ENCODE assay signal across 12 cellular contexts in the genomic region with DNA sequence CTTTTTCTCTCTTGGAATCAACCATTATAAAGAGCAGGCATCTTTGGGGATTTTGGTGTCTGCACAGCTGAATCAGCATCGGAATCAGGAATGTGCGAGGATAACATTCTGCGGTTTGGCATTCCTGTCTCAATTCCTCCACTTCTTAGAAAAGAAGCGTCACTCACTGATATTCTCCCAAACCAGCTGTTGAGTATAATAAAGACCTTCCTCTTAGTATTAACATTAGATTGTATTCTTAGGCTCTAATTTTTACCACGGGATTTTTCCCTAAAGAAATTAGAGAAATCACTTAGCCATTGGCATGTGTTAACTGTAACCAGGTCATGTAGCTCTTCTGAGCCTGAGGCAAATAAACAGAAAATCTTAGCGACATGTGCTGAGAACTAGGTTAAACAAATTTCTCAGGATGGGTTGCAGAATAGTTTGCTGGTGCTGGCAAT.
DNase-seq lines count a peak whose midpoint lies in the region; ATAC-seq and TF ChIP-seq lines count a peak whose summit lies in the region.
"Had no signal": no experiment of that assay in that cellular context is flagged by ENCODE, and none has a peak within 500 bp of the region (broad histone marks: within the 10 kb centered on the region; RNA-seq: fewer than 3 reads in every experiment).

No MANE protein-coding gene starts in this region.

- H3K4me1 ChIP-seq in heart left ventricle (peaks cover 0 to 12% (median 0%) of the 10 kb centered on the region in 12 donors), skeletal muscle tissue (ENCODE audit: control insufficient read depth in 3 of 3, insufficient read depth in 3 of 3, low read length in 3 of 3) (peaks cover 0 to 2% (median 0%) of the 10 kb centered on the region in 3 donors), adrenal gland (replicated peaks in 1 of 2) (no peaks in the 10 kb centered on the region)

- peak; percentile 19 for DNase-seq in G401 (ENCODE audit: low spot score)
- DNase-seq in astrocyte of the cerebellum (ENCODE audit: low read depth) = peak; percentile 33
- peak in 2 of 5 donors; percentile 43 to 45 for DNase-seq in heart left ventricle
- no peak for DNase-seq in inferior parietal cortex (ENCODE audit: extremely low spot score)
- DNase-seq in adrenal gland = no peak
- DNase-seq: activated T-cell treated with anti-CD3 and anti-CD28 coated beads, Interleukin-2, amount 50 U/mL, for 24 hours; CD8-positive, alpha-beta memory T cell; NCI-H146; nucleus accumbens had no signal

- H3K27ac ChIP-seq in heart left ventricle = peak overlapping the region in 7 of 12 donors; percentile 17 to 71 (median 44)
- peak overlapping the region; percentile 19 for H3K27ac ChIP-seq in skeletal muscle tissue (ENCODE audit: low read depth, low read length)
- H3K27ac ChIP-seq in adrenal gland = no peak overlapping the region

- intact Hi-C loops in heart left ventricle (cut with DNase I) (loop anchor here in 1 of 10 donors (10.0 kb wide), 1 partner anchor 74 kb away; no protein-coding TSS in a partner anchor), adrenal gland (cut with DNase I) (loop anchor here in 1 of 2 donors (10.0 kb wide), 1 partner anchor 406 kb away; no protein-coding TSS in a partner anchor)

- 64 to 65% (median 65%) methylated on average over 6 of the region's 6 CpGs for WGBS in heart left ventricle, 4 donors
- 70 to 76% (median 74%) methylated on average over 6 of the region's 6 CpGs for WGBS in adrenal gland, 4 donors

- H3K9ac ChIP-seq in skeletal muscle tissue (ENCODE audit: low read depth in 1 of 3, low read length in 3 of 3) = no peak overlapping the region

- H3K4me3 ChIP-seq in astrocyte of the cerebellum (ENCODE audit: low read depth, low read length) (no peak overlapping the region), heart left ventricle (no peak overlapping the region), skeletal muscle tissue (ENCODE audit: low read length in 3 of 3) (no peak overlapping the region), adrenal gland (no peak overlapping the region)

- H3K27me3 ChIP-seq in heart left ventricle (no peaks in the 10 kb centered on the region), skeletal muscle tissue (ENCODE audit: control insufficient read depth in 3 of 3, insufficient read depth in 3 of 3, low read length in 3 of 3) (no peaks in the 10 kb centered on the region), adrenal gland (no peaks in the 10 kb centered on the region)

- TF ChIP-seq CTCF in astrocyte of the cerebellum (IDR thresholded peaks at IDR 0.05; ENCODE audit: low read depth, low read length, missing control alignments) (no peak), heart left ventricle (IDR thresholded peaks at IDR 0.05) (no peak), adrenal gland (IDR thresholded peaks at IDR 0.05) (no peak)

- TF ChIP-seq POLR2A in heart left ventricle (IDR thresholded peaks at IDR 0.05) (no peak), adrenal gland (IDR thresholded peaks at IDR 0.05) (no peak)

- in situ Hi-C loops in G401 (cut with HindIII; ENCODE audit: low sequenced_read_pairs) (no loop called here), astrocyte of the cerebellum (cut with HindIII; ENCODE audit: low sequenced_read_pairs) (no loop called here)

- ATAC-seq in heart left ventricle (peak; percentile 64 to 89 (median 77)), GM19467 (IDR thresholded peaks at IDR 0.05; ENCODE audit: unreplicated experiment) (no peak), GM19455 (IDR thresholded peaks at IDR 0.05; ENCODE audit: unreplicated experiment) (no peak)

- H3K9me3 ChIP-seq in heart left ventricle (no peaks in the 10 kb centered on the region), skeletal muscle tissue (ENCODE audit: control insufficient read depth in 3 of 3, low read length in 3 of 3) (no peaks in the 10 kb centered on the region), adrenal gland (replicated peaks in 1 of 3) (no peaks in the 10 kb centered on the region)

- no peaks in the 10 kb centered on the region for H3K36me3 ChIP-seq in heart left ventricle
- H3K36me3 ChIP-seq in skeletal muscle tissue (ENCODE audit: control insufficient read depth in 3 of 3, insufficient read depth in 3 of 3, low read length in 3 of 3) = no peaks in the 10 kb centered on the region
- H3K36me3 ChIP-seq in adrenal gland (replicated peaks in 1 of 2) = no peaks in the 10 kb centered on the region

Comparison
In these comparisons a context has a peak if more than half of its experiments do, and no peak if none do; other contexts are left out.
1. DNase-seq: peak in G401 (single experiment) and astrocyte of the cerebellum (single experiment); none in inferior parietal cortex (single experiment) and adrenal gland (0 of 7).
2. ATAC-seq: peak in heart left ventricle (4 of 4); none in GM19467 (single experiment) and GM19455 (single experiment).
3. H3K27ac ChIP-seq: peak in heart left ventricle (7 of 12) and skeletal muscle tissue (single experiment); none in adrenal gland (0 of 5).